ENCODE assay signal across 11 cellular contexts in genomic region chr11:9210224-9210921, GRCh38. TPM values are rescaled to one million over a fixed set of nuclear protein-coding genes. Genes with fewer than 3 reads are reported as not detected.
DNase-seq lines count a peak whose midpoint lies in the region; ATAC-seq and TF ChIP-seq lines count a peak whose summit lies in the region.
"Had no signal": no experiment of that assay in that cellular context is flagged by ENCODE, and none has a peak within 500 bp of the region (broad histone marks: within the 10 kb centered on the region; RNA-seq: fewer than 3 reads in every experiment).

No MANE protein-coding gene starts in this region.

- peaks cover 5% of the 10 kb centered on the region for H3K36me3 Mint-ChIP-seq in activated CD4-positive, alpha-beta T cell treated with anti-CD3 and anti-CD28 coated beads, Interleukin-2, amount 10 ng/mL, durations not matched to agents 24 days and 14 days (ENCODE audit: low read depth)
- H3K36me3 Mint-ChIP-seq in dendritic cell treated with granulocyte-macrophage colony-stimulating factor and Interleukin-4, amounts not matched to agents 40 ng/mL and 50 ng/mL, for 4 days (ENCODE audit: low read depth): no peaks in the 10 kb centered on the region
- no peaks in the 10 kb centered on the region for H3K36me3 Mint-ChIP-seq in effector memory CD8-positive, alpha-beta T cell (ENCODE audit: insufficient read depth)
- H3K36me3 Mint-ChIP-seq: naive B cell had no signal

- peak overlapping the region; percentile 43 for H3K4me2 ChIP-seq in KMS-11

- H3K27ac Mint-ChIP-seq in activated CD4-positive, alpha-beta T cell treated with anti-CD3 and anti-CD28 coated beads, Interleukin-2, amount 10 ng/mL, durations not matched to agents 24 days and 14 days: peak overlapping the region; percentile 76
- H3K27ac Mint-ChIP-seq in dendritic cell treated with granulocyte-macrophage colony-stimulating factor and Interleukin-4, amounts not matched to agents 40 ng/mL and 50 ng/mL, for 4 days: peak overlapping the region; percentile 76
- H3K27ac Mint-ChIP-seq in effector memory CD8-positive, alpha-beta T cell: no peak overlapping the region

- H4K20me1 ChIP-seq in KMS-11 (ENCODE audit: insufficient read depth): no peaks in the 10 kb centered on the region

- no peak for TF ChIP-seq POLR2A in testis (IDR thresholded peaks at IDR 0.05)

- no peaks in the 10 kb centered on the region for H3K27me3 Mint-ChIP-seq in activated CD4-positive, alpha-beta T cell treated with anti-CD3 and anti-CD28 coated beads, Interleukin-2, amount 10 ng/mL, durations not matched to agents 24 days and 14 days
- H3K27me3 Mint-ChIP-seq in dendritic cell treated with granulocyte-macrophage colony-stimulating factor and Interleukin-4, amounts not matched to agents 40 ng/mL and 50 ng/mL, for 4 days: no peaks in the 10 kb centered on the region
- H3K27me3 Mint-ChIP-seq in effector memory CD8-positive, alpha-beta T cell: no peaks in the 10 kb centered on the region
- H3K27me3 Mint-ChIP-seq: naive B cell had no signal

- no peaks in the 10 kb centered on the region for H3K27me3 ChIP-seq in KMS-11 (ENCODE audit: insufficient read depth, low read depth)
- no peaks in the 10 kb centered on the region for H3K27me3 ChIP-seq in testis
- H3K27me3 ChIP-seq: esophagus muscularis mucosa had no signal

- H3K4me1 Mint-ChIP-seq in activated CD4-positive, alpha-beta T cell treated with anti-CD3 and anti-CD28 coated beads, Interleukin-2, amount 10 ng/mL, durations not matched to agents 24 days and 14 days: peaks cover 50% of the 10 kb centered on the region
- peaks cover 57% of the 10 kb centered on the region for H3K4me1 Mint-ChIP-seq in dendritic cell treated with granulocyte-macrophage colony-stimulating factor and Interleukin-4, amounts not matched to agents 40 ng/mL and 50 ng/mL, for 4 days (ENCODE audit: low read depth)
- peaks cover 8 to 11% of the 10 kb centered on the region in 2 donors for H3K4me1 Mint-ChIP-seq in effector memory CD8-positive, alpha-beta T cell (ENCODE audit: low read depth in 2 of 2)

- H3K4me3 ChIP-seq in KMS-11 (IDR thresholded peaks at IDR 0.05; ENCODE audit: insufficient read depth, low read depth, low read length) (no peak overlapping the region), testis (no peak overlapping the region)
- H3K4me3 ChIP-seq: esophagus muscularis mucosa had no signal

- no peaks in the 10 kb centered on the region for H3K9me3 ChIP-seq in testis
- H3K9me3 ChIP-seq: esophagus muscularis mucosa had no signal

- WGBS in testis, 2 donors: 80 to 86% methylated on average over 5 of the region's 5 CpGs

- H3K4me3 Mint-ChIP-seq in activated CD4-positive, alpha-beta T cell treated with anti-CD3 and anti-CD28 coated beads, Interleukin-2, amount 10 ng/mL, durations not matched to agents 24 days and 14 days: peak overlapping the region; percentile 53
- no peak overlapping the region for H3K4me3 Mint-ChIP-seq in dendritic cell treated with granulocyte-macrophage colony-stimulating factor and Interleukin-4, amounts not matched to agents 40 ng/mL and 50 ng/mL, for 4 days
- H3K4me3 Mint-ChIP-seq in effector memory CD8-positive, alpha-beta T cell: no peak overlapping the region
- H3K4me3 Mint-ChIP-seq: naive B cell had no signal

- ATAC-seq in effector memory CD8-positive, alpha-beta T cell (replicated peaks): no peak

- no peaks in the 10 kb centered on the region for H3K9me3 Mint-ChIP-seq in activated CD4-positive, alpha-beta T cell treated with anti-CD3 and anti-CD28 coated beads, Interleukin-2, amount 10 ng/mL, durations not matched to agents 24 days and 14 days
- H3K9me3 Mint-ChIP-seq in dendritic cell treated with granulocyte-macrophage colony-stimulating factor and Interleukin-4, amounts not matched to agents 40 ng/mL and 50 ng/mL, for 4 days: no peaks in the 10 kb centered on the region
- no peaks in the 10 kb centered on the region for H3K9me3 Mint-ChIP-seq in effector memory CD8-positive, alpha-beta T cell

- no peaks in the 10 kb centered on the region for H3K36me3 ChIP-seq in KMS-11 (ENCODE audit: insufficient read depth)
- no peaks in the 10 kb centered on the region for H3K36me3 ChIP-seq in testis (ENCODE audit: low read depth, missing control alignments)

- TF ChIP-seq CTCF in KMS-11 (conservative IDR thresholded peaks at IDR 0.05; ENCODE audit: low read depth, low read length): no peak
- no peak for TF ChIP-seq CTCF in testis (IDR thresholded peaks at IDR 0.05)

- intact Hi-C loops in activated CD4-positive, alpha-beta T cell treated with anti-CD3 and anti-CD28 coated beads, Interleukin-2, amount 10 ng/mL, durations not matched to agents 24 days and 14 days (cut with micrococcal nuclease): loop anchor here (1.0 to 5.0 kb wide), 3 partner anchors 9 to 252 kb away; partner anchors contain the start of gene ZNF143
- intact Hi-C loops in dendritic cell treated with granulocyte-macrophage colony-stimulating factor and Interleukin-4, amounts not matched to agents 40 ng/mL and 50 ng/mL, for 4 days (cut with micrococcal nuclease): no loop called here
- intact Hi-C loops in testis (cut with DNase I; ENCODE audit: low total_unique reads): no loop called here

- H3K9ac ChIP-seq in KMS-11: no peak overlapping the region

- H3K27ac ChIP-seq in KMS-11 (peak overlapping the region; percentile 11; the same call in 1 of the 2 replicates), testis (no peak overlapping the region)
- H3K27ac ChIP-seq: esophagus muscularis mucosa had no signal

- H3K79me2 ChIP-seq in KMS-11 (ENCODE audit: insufficient read depth, low read depth): no peaks in the 10 kb centered on the region

- H2AFZ ChIP-seq in KMS-11 (ENCODE audit: low read depth): no peak overlapping the region

- H3K4me1 ChIP-seq in KMS-11 (ENCODE audit: low read depth, poor library complexity, severe bottlenecking): peaks cover 75% of the 10 kb centered on the region
- no peaks in the 10 kb centered on the region for H3K4me1 ChIP-seq in testis

- no peak for DNase-seq in activated CD4-positive, alpha-beta T cell treated with anti-CD3 and anti-CD28 coated beads, Interleukin-2, amount 10 ng/mL, durations not matched to agents 24 days and 14 days
- DNase-seq in activated CD4-positive, alpha-beta T cell treated with anti-CD3 and anti-CD28 coated beads, Interleukin-2, amount 50 U/mL, for 4 hours: no peak
- DNase-seq in renal cortical epithelial cell (ENCODE audit: low read depth): peak; percentile 42
- no peak for DNase-seq in KG1 (lab: John Stamatoyannopoulos, UW)
- DNase-seq in effector memory CD8-positive, alpha-beta T cell: no peak
- no peak for DNase-seq in testis
- DNase-seq: naive B cell, T1000 had no signal

RNA-seq across cellular contexts. Expression of gene DENND5A, which starts 54.8 kb away (rescaled TPM):
- total RNA-seq in activated CD4-positive, alpha-beta T cell treated with anti-CD3 and anti-CD28 coated beads, Interleukin-2, amount 10 ng/mL, durations not matched to agents 24 days and 14 days: 59.9 and 60.7 TPM in 2 replicates
- total RNA-seq in renal cortical epithelial cell (216 and 218 TPM in 2 replicates), testis (10 to 100 TPM; 73.6 to 88.8 TPM)
- 51.2 TPM for polyA plus RNA-seq in testis (ENCODE audit: insufficient read depth, low read depth, low replicate concordance)

Comparison
In these comparisons a context has a peak if more than half of its experiments do, and no peak if none do; other contexts are left out.
1. H3K27ac Mint-ChIP-seq: peak in activated CD4-positive, alpha-beta T cell treated with anti-CD3 and anti-CD28 coated beads, Interleukin-2, amount 10 ng/mL, durations not matched to agents 24 days and 14 days (single experiment) and dendritic cell treated with granulocyte-macrophage colony-stimulating factor and Interleukin-4, amounts not matched to agents 40 ng/mL and 50 ng/mL, for 4 days (single experiment); none in effector memory CD8-positive, alpha-beta T cell (0 of 2).